In the genomic region with DNA sequence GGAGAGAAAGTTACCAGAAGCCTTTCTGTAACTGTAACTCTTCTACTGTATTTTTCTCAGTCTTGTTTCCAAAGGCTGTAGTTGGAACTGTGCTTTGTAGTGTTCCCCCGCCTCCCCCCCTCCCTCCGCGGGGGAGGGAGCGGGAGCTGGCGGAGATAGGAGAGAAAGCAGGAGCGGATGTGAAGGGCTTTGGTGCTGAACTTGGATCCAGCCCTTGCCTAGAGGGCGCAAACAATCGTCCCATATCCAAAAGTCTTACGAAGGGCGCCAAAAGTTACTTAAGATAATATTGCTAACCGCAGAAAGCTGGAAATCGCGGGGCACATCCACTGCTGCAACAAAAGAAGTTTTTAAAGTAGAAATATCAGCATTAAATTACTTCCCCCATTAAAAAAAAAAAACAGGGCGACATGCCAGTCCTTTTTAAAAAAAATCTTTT, we compare ENCODE assay signal across 8 cellular contexts. TPM values are rescaled to one million over a fixed set of nuclear protein-coding genes. Genes with fewer than 3 reads are reported as not detected.
DNase-seq lines count a peak whose midpoint lies in the region; ATAC-seq and TF ChIP-seq lines count a peak whose summit lies in the region.

No MANE protein-coding gene starts in this region.

- H3K56ac ChIP-seq in mesendoderm (ENCODE audit: low read length), result no peak overlapping the region

- H3K4me2 ChIP-seq in Karpas-422 (ENCODE audit: low read depth, low read length, poor library complexity, severe bottlenecking) (peak overlapping the region; percentile 95), mesendoderm (ENCODE audit: low read length) (peak overlapping the region; percentile 53)

- no peak overlapping the region for H4K5ac ChIP-seq in mesendoderm (ENCODE audit: low read length)

- POLR2A ChIA-PET in Caco-2 (lab: Charles Lee), result no interaction called here

- CTCF ChIA-PET in Caco-2 (lab: Charles Lee), result interaction anchor here (0.7 kb wide), 1 partner anchor 151 kb away, joined by 3 read pairs; no protein-coding TSS in a partner anchor

- H3K9ac ChIP-seq in Karpas-422 (ENCODE audit: low read length) (peak overlapping the region; percentile 72), mesendoderm (ENCODE audit: low read length) (peak overlapping the region; percentile 31)

- H3K9me3 Mint-ChIP-seq in Caco-2 (ENCODE audit: unreplicated experiment), result no peaks in the 10 kb centered on the region

- H2BK15ac ChIP-seq in mesendoderm (replicated peaks; ENCODE audit: low read depth), result no peak overlapping the region

- no peak overlapping the region for H2BK120ac ChIP-seq in mesendoderm (ENCODE audit: low read depth, low read length)

- H2AK5ac ChIP-seq in mesendoderm (ENCODE audit: low read length), result no peak overlapping the region

- no TSS peak for BruUV-seq in Caco-2 (replicated peaks; lab: Mats Ljungman, UMichigan)

- TF ChIP-seq CTCF in Caco-2 (IDR thresholded peaks at IDR 0.05; ENCODE audit: insufficient read depth in 1 of 2, low read depth in 1 of 2, low read length in 1 of 2, severe bottlenecking in 1 of 2, unreplicated experiment in 1 of 2) (no peak), epithelial cell of esophagus (IDR thresholded peaks at IDR 0.05; ENCODE audit: insufficient read depth, low read depth, low read length, missing control alignments) (no peak), tibial nerve (IDR thresholded peaks at IDR 0.05) (peak; percentile 3 to 42 (median 20))

- DNase-seq in Caco-2, result peak; percentile 18 to 43
- no peak for DNase-seq in Karpas-422
- peak; percentile 69 for DNase-seq in SW480 (ENCODE audit: low spot score)
- DNase-seq in epithelial cell of esophagus (ENCODE audit: low read depth), result peak; percentile 75
- DNase-seq in mesendoderm, result peak; percentile 89
- peak; percentile 73 to 80 for DNase-seq in tibial nerve (ENCODE audit: low spot score in 2 of 2)
- no peak for DNase-seq in stimulated activated CD4-positive, alpha-beta T cell treated with anti-CD3 and anti-CD28 coated beads, Interleukin-1b, Interleukin-23, amount 100 ng/mL, for 48 hours

- H3K4me1 ChIP-seq in Caco-2 (no peaks in the 10 kb centered on the region), Karpas-422 (ENCODE audit: low read length) (peaks cover 63% of the 10 kb centered on the region), mesendoderm (ENCODE audit: control insufficient read depth, low read depth, low read length) (no peaks in the 10 kb centered on the region), tibial nerve (peaks cover 0 to 50% (median 31%) of the 10 kb centered on the region in 4 donors)

- no peak overlapping the region for H2BK5ac ChIP-seq in mesendoderm (ENCODE audit: low read length)

- no peak overlapping the region for H3K27ac Mint-ChIP-seq in Caco-2 (ENCODE audit: unreplicated experiment)

- no peaks in the 10 kb centered on the region for H3K36me3 ChIP-seq in Caco-2 (ENCODE audit: control insufficient read depth, insufficient read depth, low read length)
- H3K36me3 ChIP-seq in Karpas-422 (ENCODE audit: insufficient read depth, low read length), result no peaks in the 10 kb centered on the region
- no peaks in the 10 kb centered on the region for H3K36me3 ChIP-seq in mesendoderm (ENCODE audit: control insufficient read depth, insufficient read depth, low read length)
- H3K36me3 ChIP-seq in tibial nerve, result no peaks in the 10 kb centered on the region

- peak overlapping the region; percentile 70; the same call in 1 of the 2 replicates for H2AFZ ChIP-seq in Karpas-422 (ENCODE audit: low read length)

- H3K9me2 ChIP-seq in Karpas-422 (replicated peaks; ENCODE audit: insufficient read depth, low read length), result no peaks in the 10 kb centered on the region

- H3K27me3 Mint-ChIP-seq in Caco-2 (ENCODE audit: insufficient read depth, unreplicated experiment), result peaks cover 3% of the 10 kb centered on the region

- no peak overlapping the region for H3K23ac ChIP-seq in mesendoderm (ENCODE audit: low read length)

- H3K79me2 ChIP-seq in Karpas-422 (ENCODE audit: low read length) (peaks cover 21% of the 10 kb centered on the region), mesendoderm (ENCODE audit: control insufficient read depth, insufficient read depth, low read length) (no peaks in the 10 kb centered on the region)

- no peaks in the 10 kb centered on the region for H3K4me1 Mint-ChIP-seq in Caco-2 (ENCODE audit: low read depth, unreplicated experiment)

- peaks cover 8% of the 10 kb centered on the region for H3K36me3 Mint-ChIP-seq in Caco-2 (ENCODE audit: insufficient read depth, unreplicated experiment)

- no peak overlapping the region for H3K18ac ChIP-seq in mesendoderm (ENCODE audit: low read length)

- no peak overlapping the region for H4K8ac ChIP-seq in mesendoderm (ENCODE audit: low read depth, low read length)

- no CpG with 5 or more reads among the region's 14 CpGs for WGBS in mesendoderm (ENCODE audit: extremely low coverage, insufficient coverage, low lambda C conversion rate)
- 0 to 1% methylated on average over 14 of the region's 14 CpGs for whole genome bisulfite sequencing in tibial nerve, 2 donors

- H3K27me3 ChIP-seq in Caco-2 (replicated peaks; ENCODE audit: control insufficient read depth, insufficient read depth, low read length) (no peaks in the 10 kb centered on the region), Karpas-422 (ENCODE audit: low read length) (no peaks in the 10 kb centered on the region), mesendoderm (ENCODE audit: insufficient read depth, low read length, poor library complexity) (peaks cover 24% of the 10 kb centered on the region), tibial nerve (no peaks in the 10 kb centered on the region)

- H3K79me1 ChIP-seq in mesendoderm (ENCODE audit: low read length), result no peaks in the 10 kb centered on the region

- no peak for ATAC-seq in HG02938 (IDR thresholded peaks at IDR 0.05; ENCODE audit: unreplicated experiment)

- no peak for TF ChIP-seq POLR2A in tibial nerve (IDR thresholded peaks at IDR 0.05)

- H3K4me3 ChIP-seq in Caco-2 (ENCODE audit: low read depth, low read length) (no peak overlapping the region), Karpas-422 (ENCODE audit: low read length) (peak overlapping the region; percentile 76), epithelial cell of esophagus (ENCODE audit: low read length) (no peak overlapping the region), mesendoderm (ENCODE audit: low read length) (no peak overlapping the region), tibial nerve (peak overlapping the region in 3 of 4 donors; percentile 28 to 95 (median 62))

- no peaks in the 10 kb centered on the region for H3K9me3 ChIP-seq in Caco-2
- H3K9me3 ChIP-seq in Karpas-422 (ENCODE audit: low read length), result no peaks in the 10 kb centered on the region
- H3K9me3 ChIP-seq in tibial nerve, result no peaks in the 10 kb centered on the region

- H3K27ac ChIP-seq in Karpas-422 (ENCODE audit: low read length), result peak overlapping the region; percentile 95
- H3K27ac ChIP-seq in mesendoderm (ENCODE audit: low read depth, low read length), result no peak overlapping the region
- peak overlapping the region; percentile 41 to 98 (median 80) for H3K27ac ChIP-seq in tibial nerve

- TF ChIP-seq EP300 in tibial nerve (IDR thresholded peaks at IDR 0.05), result peak in 1 of 2 donors; percentile 94

- H3K4me3 Mint-ChIP-seq in Caco-2 (ENCODE audit: unreplicated experiment), result peak overlapping the region; percentile 61

- H4K20me1 ChIP-seq in Karpas-422 (ENCODE audit: insufficient read depth, low read depth, low read length), result no peaks in the 10 kb centered on the region

- no peak overlapping the region for H3K4ac ChIP-seq in mesendoderm (ENCODE audit: low read depth, low read length)

- intact Hi-C loops in Caco-2 (cut with micrococcal nuclease; ENCODE audit: unreplicated experiment), result no loop called here

RNA-seq across cellular contexts. Expression of a gene that starts 2.4 kb away (rescaled TPM):
- total RNA-seq in Caco-2 (2022) (1.4 and 2.3 TPM in 2 replicates), tibial nerve (10 to 100 TPM; 71.2 to 81.4 (median 75.7) TPM)
- total RNA-seq in Karpas-422 (2014; rRNA removed; shearing (Covaris generic); ENCODE audit: low replicate concordance), result 15.8 and 38.3 TPM in 2 replicates
- polyA plus RNA-seq in mesendoderm (2013, experiment 1 of 2), result 0.46 TPM
- 0.45 TPM for polyA plus RNA-seq in mesendoderm (2013, experiment 2 of 2)

Comparison
In these comparisons a context has a peak if more than half of its experiments do, and no peak if none do; other contexts are left out.
1. DNase-seq: peak in Caco-2 (2 of 2), SW480 (single experiment), epithelial cell of esophagus (single experiment), mesendoderm (single experiment) and tibial nerve (2 of 2); none in Karpas-422 (single experiment) and stimulated activated CD4-positive, alpha-beta T cell treated with anti-CD3 and anti-CD28 coated beads, Interleukin-1b, Interleukin-23, amount 100 ng/mL, for 48 hours (single experiment).
2. H3K4me3 ChIP-seq: peak in Karpas-422 (single experiment) and tibial nerve (3 of 4); none in Caco-2 (single experiment), epithelial cell of esophagus (single experiment) and mesendoderm (single experiment).
3. CTCF ChIP-seq: peak in tibial nerve (5 of 5); none in Caco-2 (0 of 2) and epithelial cell of esophagus (single experiment).